ENCODE assay signal across 11 cellular contexts in genomic region chr19:17842663-17843313, GRCh38. TPM values are rescaled to one million over a fixed set of nuclear protein-coding genes. Genes with fewer than 3 reads are reported as not detected.
DNase-seq lines count a peak whose midpoint lies in the region; ATAC-seq and TF ChIP-seq lines count a peak whose summit lies in the region.
"Had no signal": no experiment of that assay in that cellular context is flagged by ENCODE, and none has a peak within 500 bp of the region (broad histone marks: within the 10 kb centered on the region; RNA-seq: fewer than 3 reads in every experiment).

No MANE protein-coding gene starts in this region.

- no peaks in the 10 kb centered on the region for H3K27me3 Mint-ChIP-seq in T-cell
- H3K27me3 Mint-ChIP-seq in activated CD8-positive, alpha-beta memory T cell treated with anti-CD3 and anti-CD28 coated beads, Interleukin-2, amount 10 ng/mL, durations not matched to agents 7 days and 5 days: no peaks in the 10 kb centered on the region

- peak overlapping the region; percentile 51 for H2AFZ ChIP-seq in parathyroid adenoma

- ATAC-seq in T-cell (replicated peaks in 1 of 4) (no peak), GM18502 (IDR thresholded peaks at IDR 0.05; ENCODE audit: poor library complexity, unreplicated experiment) (no peak)
- no peak for ATAC-seq in activated CD8-positive, alpha-beta memory T cell treated with anti-CD3 and anti-CD28 coated beads, Interleukin-2, amount 10 ng/mL, durations not matched to agents 7 days and 5 days

- no peaks in the 10 kb centered on the region for H3K4me1 ChIP-seq in parathyroid adenoma

- H3K4me3 ChIP-seq in fibroblast of mammary gland (ENCODE audit: control insufficient read depth, low read depth, low read length) (peak overlapping the region; percentile 43), parathyroid adenoma (ENCODE audit: low read depth, low read length) (no peak overlapping the region)
- H3K4me3 ChIP-seq: GM12878 had no signal

- CTCF ChIA-PET in T-cell (lab: Charles Lee): interaction anchor here in 1 of 2 donors (0.7 kb wide), 1 partner anchor 13 kb away, joined by 4 read pairs; no protein-coding TSS in a partner anchor
- CTCF ChIA-PET in activated CD8-positive, alpha-beta memory T cell treated with anti-CD3 and anti-CD28 coated beads, Interleukin-2, amount 10 ng/mL, durations not matched to agents 7 days and 5 days (lab: Charles Lee): interaction anchor here (0.6 to 1.7 kb wide), 3 partner anchors 17 to 581 kb away, joined by 3 to 7 read pairs (median 3); partner anchors contain the start of gene RPL18A

- peak overlapping the region; percentile 74 to 92 for H3K27ac Mint-ChIP-seq in T-cell
- no peak overlapping the region for H3K27ac Mint-ChIP-seq in activated CD8-positive, alpha-beta memory T cell treated with anti-CD3 and anti-CD28 coated beads, Interleukin-2, amount 10 ng/mL, durations not matched to agents 7 days and 5 days

- H3K9me3 Mint-ChIP-seq in T-cell: no peaks in the 10 kb centered on the region
- no peaks in the 10 kb centered on the region for H3K9me3 Mint-ChIP-seq in activated CD8-positive, alpha-beta memory T cell treated with anti-CD3 and anti-CD28 coated beads, Interleukin-2, amount 10 ng/mL, durations not matched to agents 7 days and 5 days (ENCODE audit: low read depth)

- no peak overlapping the region for H3K9ac ChIP-seq in parathyroid adenoma

- no peaks in the 10 kb centered on the region for H3K36me3 ChIP-seq in parathyroid adenoma (ENCODE audit: control insufficient read depth, insufficient read depth, low read length)
- H3K36me3 ChIP-seq: pancreas had no signal

- H3K4me1 Mint-ChIP-seq in T-cell: peaks cover 37 to 44% (median 44%) of the 10 kb centered on the region in 3 donors
- H3K4me1 Mint-ChIP-seq in activated CD8-positive, alpha-beta memory T cell treated with anti-CD3 and anti-CD28 coated beads, Interleukin-2, amount 10 ng/mL, durations not matched to agents 7 days and 5 days: peaks cover 32% of the 10 kb centered on the region

- POLR2A ChIA-PET in T-cell (lab: Charles Lee): interaction anchor here (0.5 to 0.7 kb wide), 4 partner anchors 23 to 1777 kb away, joined by 3 to 12 read pairs (median 4); no protein-coding TSS in a partner anchor

- peaks cover 35% of the 10 kb centered on the region for H3K36me3 Mint-ChIP-seq in T-cell
- H3K36me3 Mint-ChIP-seq in activated CD8-positive, alpha-beta memory T cell treated with anti-CD3 and anti-CD28 coated beads, Interleukin-2, amount 10 ng/mL, durations not matched to agents 7 days and 5 days: peaks cover 51% of the 10 kb centered on the region

- DNase-seq in T-cell: no peak
- DNase-seq in fibroblast of mammary gland (ENCODE audit: low read depth): no peak
- DNase-seq in amygdala (lab: John Stamatoyannopoulos, UW): no peak
- DNase-seq in C1 segment of cervical spinal cord (lab: John Stamatoyannopoulos, UW): no peak
- DNase-seq in activated CD8-positive, alpha-beta memory T cell treated with anti-CD3 and anti-CD28 coated beads, Interleukin-2, amount 10 ng/mL, durations not matched to agents 7 days and 5 days: no peak
- DNase-seq: COR-L47 had no signal

- H3K79me2 ChIP-seq in parathyroid adenoma: no peaks in the 10 kb centered on the region

- no peak overlapping the region for H3K4me2 ChIP-seq in parathyroid adenoma (ENCODE audit: low read length)

- peak overlapping the region; percentile 59 for H3K27ac ChIP-seq in C4-2B
- H3K27ac ChIP-seq in parathyroid adenoma: no peak overlapping the region
- H3K27ac ChIP-seq: pancreas had no signal

- TF ChIP-seq CTCF in C4-2B (conservative IDR thresholded peaks at IDR 0.05) (no peak), fibroblast of mammary gland (conservative IDR thresholded peaks at IDR 0.05; ENCODE audit: control insufficient read depth, insufficient read depth, low read depth, low read length) (no peak), parathyroid adenoma (IDR thresholded peaks at IDR 0.05) (no peak)

- H3K27me3 ChIP-seq in parathyroid adenoma (ENCODE audit: control insufficient read depth, insufficient read depth, low read length): no peaks in the 10 kb centered on the region
- H3K27me3 ChIP-seq: pancreas had no signal

- no peaks in the 10 kb centered on the region for H3K9me3 ChIP-seq in parathyroid adenoma (ENCODE audit: control insufficient read depth, low read length)
- H3K9me3 ChIP-seq: pancreas had no signal

- H3K4me3 Mint-ChIP-seq in T-cell: peak overlapping the region in 1 of 3 donors; percentile 83
- H3K4me3 Mint-ChIP-seq in activated CD8-positive, alpha-beta memory T cell treated with anti-CD3 and anti-CD28 coated beads, Interleukin-2, amount 10 ng/mL, durations not matched to agents 7 days and 5 days: no peak overlapping the region

RNA-seq across cellular contexts. Expression of gene JAK3, which starts 5.0 kb away (rescaled TPM):
- 100 to 1,000 TPM; 120 to 224 (median 127) TPM for total RNA-seq in T-cell
- 100 to 1,000 TPM; 137 to 146 TPM for total RNA-seq in activated CD8-positive, alpha-beta memory T cell treated with anti-CD3 and anti-CD28 coated beads, Interleukin-2, amount 10 ng/mL, durations not matched to agents 7 days and 5 days

RNA-seq across cellular contexts. Expression of gene RPL18A, which starts 16.9 kb away (rescaled TPM):
- total RNA-seq in T-cell: 1,000 to 10,000 TPM; 3,000 to 4,207 (median 4,048) TPM
- total RNA-seq in activated CD8-positive, alpha-beta memory T cell treated with anti-CD3 and anti-CD28 coated beads, Interleukin-2, amount 10 ng/mL, durations not matched to agents 7 days and 5 days: 1,000 to 10,000 TPM; 1,945 to 2,182 TPM

RNA-seq across cellular contexts. Expression of gene INSL3, which starts 21.5 kb away (rescaled TPM):
- total RNA-seq in T-cell: 1 to 10 TPM; 4.3 to 8.9 (median 5.4) TPM
- total RNA-seq in activated CD8-positive, alpha-beta memory T cell treated with anti-CD3 and anti-CD28 coated beads, Interleukin-2, amount 10 ng/mL, durations not matched to agents 7 days and 5 days: 1 to 10 TPM; 1.7 to 2.2 TPM
- total RNA-seq: pancreas had no signal

RNA-seq across cellular contexts. Expression of gene SLC5A5, which starts 29.0 kb away (rescaled TPM):
- 1 to 10 TPM; 2.1 to 5.7 (median 3.5) TPM for total RNA-seq in T-cell
- under 1 TPM; 0.59 to 0.73 TPM for total RNA-seq in activated CD8-positive, alpha-beta memory T cell treated with anti-CD3 and anti-CD28 coated beads, Interleukin-2, amount 10 ng/mL, durations not matched to agents 7 days and 5 days

RNA-seq across cellular contexts. Expression of gene B3GNT3, which starts 47.9 kb away (rescaled TPM):
- 1 to 10 TPM in 1 of 5 donors, under 1 TPM in 4; 0.12 to 1.2 (median 0.79) TPM for total RNA-seq in T-cell
- not detected for total RNA-seq in activated CD8-positive, alpha-beta memory T cell treated with anti-CD3 and anti-CD28 coated beads, Interleukin-2, amount 10 ng/mL, durations not matched to agents 7 days and 5 days
- total RNA-seq: GM12878 had no signal
